19 cellular contexts compared by ENCODE assay signal in the genomic region with DNA sequence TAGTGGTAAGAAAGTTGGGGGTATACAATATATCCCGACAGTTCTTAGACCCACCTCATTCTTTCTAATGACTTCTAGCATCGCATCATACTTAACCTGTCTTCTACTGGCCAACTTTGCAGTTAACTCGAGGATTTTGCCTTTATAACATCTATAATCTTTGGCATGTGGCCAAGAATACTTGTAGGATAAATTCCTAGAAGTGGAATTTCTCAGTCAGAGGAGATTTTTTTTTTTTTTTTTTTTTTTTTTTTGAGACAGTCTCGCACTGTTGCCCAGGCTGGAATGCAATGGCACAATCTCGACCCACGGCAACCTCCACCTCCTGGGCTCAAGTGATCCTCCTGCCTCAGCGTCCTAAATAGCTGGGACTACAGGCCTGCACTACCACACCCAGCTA.
DNase-seq lines count a peak whose midpoint lies in the region; FAIRE-seq and TF ChIP-seq lines count a peak whose summit lies in the region.
"Had no signal": no experiment of that assay in that cellular context is flagged by ENCODE, and none has a peak within 500 bp of the region (broad histone marks: within the 10 kb centered on the region; RNA-seq: fewer than 3 reads in every experiment).

No MANE protein-coding gene starts in this region.

- DNase-seq in ACHN (peak; percentile 78), GM23248 (peak; percentile 83), astrocyte of the hippocampus (ENCODE audit: low read depth, low spot score) (peak; percentile 33), hepatocyte (ENCODE audit: low spot score) (peak; percentile 58), superior temporal gyrus (ENCODE audit: extremely low spot score) (no peak), NCI-H2081 treated with DMSO at 0.1 percent for 48 hours (lab: John Stamatoyannopoulos, UW) (no peak), D721Med (ENCODE audit: insufficient read length, low spot score) (no peak), NCI-H345 treated with DMSO at 0.1 percent for 48 hours (lab: John Stamatoyannopoulos, UW; ENCODE audit: unreplicated experiment) (no peak)
- DNase-seq: activated CD8-positive, alpha-beta T cell treated with anti-CD3 and anti-CD28 coated beads for 36 hours; colonic mucosa; DMS79; mucosa of descending colon; NCI-H2029; NK-92 treated with Interleukin-12 subunit alpha and Interleukin-12 subunit beta, amount 100 ng/mL, for 24 hours; Right ventricle myocardium superior; stimulated activated CD4-positive, alpha-beta T cell treated with anti-CD3 and anti-CD28 coated beads, Interleukin-4, amount 100 ng/mL, for 1 hour had no signal

- H3K9ac ChIP-seq in GM23248 = no peak overlapping the region

- H2AFZ ChIP-seq in GM23248 (no peak overlapping the region), hepatocyte (no peak overlapping the region)

- H3K27me3 ChIP-seq in GM23248 (replicated peaks; ENCODE audit: insufficient read depth) = no peaks in the 10 kb centered on the region
- no peaks in the 10 kb centered on the region for H3K27me3 ChIP-seq in hepatocyte
- H3K27me3 ChIP-seq: colonic mucosa had no signal

- H3K27ac ChIP-seq in GM23248 (no peak overlapping the region), hepatocyte (no peak overlapping the region)
- H3K27ac ChIP-seq: colonic mucosa, neutrophil had no signal

- TF ChIP-seq CTCF in hepatocyte (IDR thresholded peaks at IDR 0.05; ENCODE audit: poor library complexity) (no peak), D721Med (IDR thresholded peaks at IDR 0.05; ENCODE audit: insufficient read depth, missing control alignments) (no peak)

- no peak overlapping the region for H3K4me2 ChIP-seq in GM23248 (ENCODE audit: unreplicated experiment)
- H3K4me2 ChIP-seq in hepatocyte = no peak overlapping the region

- H3K79me2 ChIP-seq in GM23248 (ENCODE audit: insufficient read depth) (peaks cover 94% of the 10 kb centered on the region), hepatocyte (no peaks in the 10 kb centered on the region)

- H3K4me3 ChIP-seq in GM23248 (no peak overlapping the region), hepatocyte (no peak overlapping the region)
- H3K4me3 ChIP-seq: colonic mucosa, mucosa of descending colon, thoracic aorta had no signal

- H3K9me3 ChIP-seq in GM23248 (ENCODE audit: low read depth) (no peaks in the 10 kb centered on the region), hepatocyte (ENCODE audit: low read depth) (no peaks in the 10 kb centered on the region)
- H3K9me3 ChIP-seq: colonic mucosa, mucosa of descending colon, neutrophil, thoracic aorta had no signal

- peaks cover 16% of the 10 kb centered on the region; the same call in 1 of the 2 replicates for H4K20me1 ChIP-seq in GM23248 (ENCODE audit: insufficient read depth)
- no peaks in the 10 kb centered on the region for H4K20me1 ChIP-seq in hepatocyte (ENCODE audit: insufficient read depth, poor library complexity, severe bottlenecking)

- H3K4me1 ChIP-seq in GM23248 (ENCODE audit: insufficient read depth) = no peaks in the 10 kb centered on the region; the same call in 1 of the 2 replicates
- H3K4me1 ChIP-seq in hepatocyte (ENCODE audit: insufficient read depth) = peaks cover 12% of the 10 kb centered on the region
- H3K4me1 ChIP-seq: colonic mucosa had no signal

- H3K36me3 ChIP-seq in GM23248 (ENCODE audit: low read depth) (peaks cover 13% of the 10 kb centered on the region; the same call in 1 of the 2 replicates), hepatocyte (replicated peaks; ENCODE audit: insufficient read depth, low read depth) (no peaks in the 10 kb centered on the region)
- H3K36me3 ChIP-seq: colonic mucosa, neutrophil had no signal

- in situ Hi-C loops in ACHN (cut with HindIII; ENCODE audit: low pct_ligation_motif_present, low pct_unique_long_range_greater_than_20kb, low sequenced_read_pairs) (no loop called here), GM23248 (cut with MboI) (no loop called here)

- WGBS in GM23248 (ENCODE audit: low coverage in 1 of 2, low lambda C conversion rate in 2 of 2, missing lambda C conversion rate in 2 of 2), 2 experiments = 54 to 56% methylated on average over 4 to 7 of the region's 7 CpGs
- WGBS in hepatocyte (ENCODE audit: low lambda C conversion rate, missing lambda C conversion rate) = 77% methylated on average over 7 of the region's 7 CpGs

- 0 out of 2 replicates have a peak, but pooled peaks cover 9% of the 10 kb centered on the region for H3F3A ChIP-seq in GM23248 (ENCODE audit: insufficient read depth)

- H3K9me2 ChIP-seq in GM23248 (ENCODE audit: insufficient read depth) (no peaks in the 10 kb centered on the region), hepatocyte (replicated peaks; ENCODE audit: insufficient read depth) (no peaks in the 10 kb centered on the region)

- FAIRE-seq in D721Med (lab: Jason Lieb, UNC) = no peak
- FAIRE-seq: H54 had no signal

Comparison
In these comparisons a context has a peak if more than half of its experiments do, and no peak if none do; other contexts are left out.
1. DNase-seq: peak in ACHN (single experiment), GM23248 (single experiment), astrocyte of the hippocampus (single experiment) and hepatocyte (single experiment); none in superior temporal gyrus (single experiment), NCI-H2081 treated with DMSO at 0.1 percent for 48 hours (single experiment), D721Med (single experiment) and NCI-H345 treated with DMSO at 0.1 percent for 48 hours (single experiment).